Comparison of ENCODE assay signal across 19 cellular contexts in the genomic region with DNA sequence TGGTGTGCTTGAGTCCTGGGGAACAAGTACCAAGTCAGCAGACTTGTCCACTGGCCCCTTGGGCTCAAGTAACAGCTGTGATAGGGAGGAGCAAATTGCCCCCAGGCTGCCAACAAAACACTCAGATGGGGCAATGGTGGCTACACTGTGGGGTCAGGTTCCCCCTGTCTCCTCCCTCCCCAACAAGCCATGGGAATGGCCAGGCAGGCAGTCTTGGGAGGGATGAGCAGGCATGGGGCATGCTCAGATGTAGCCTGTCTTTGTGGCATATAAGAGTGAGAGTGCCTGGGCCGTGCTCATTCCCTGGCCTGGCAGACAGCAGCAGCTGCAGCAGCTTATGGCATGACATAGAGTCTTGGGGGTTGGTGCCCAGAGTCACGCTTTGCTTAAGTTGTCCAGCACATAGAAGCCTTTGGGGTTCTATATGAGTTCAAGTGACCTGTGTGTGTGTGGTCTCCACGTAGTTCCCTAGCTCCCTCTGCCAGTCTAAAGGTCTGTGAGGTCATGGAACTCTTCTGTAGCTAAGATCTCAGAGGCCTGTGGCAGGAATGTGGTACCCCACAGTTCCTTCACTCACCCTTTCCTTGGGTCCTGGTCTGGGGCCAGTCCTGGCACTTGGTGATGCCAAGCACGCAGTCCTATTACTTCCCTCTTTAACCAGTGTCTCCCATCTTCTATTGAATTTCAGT. TPM values are rescaled to one million over a fixed set of nuclear protein-coding genes. Genes with fewer than 3 reads are reported as not detected.
DNase-seq lines count a peak whose midpoint lies in the region; ATAC-seq and TF ChIP-seq lines count a peak whose summit lies in the region.
"Had no signal": no experiment of that assay in that cellular context is flagged by ENCODE, and none has a peak within 500 bp of the region (broad histone marks: within the 10 kb centered on the region; RNA-seq: fewer than 3 reads in every experiment).

No MANE protein-coding gene starts in this region.

- H3K9me3 ChIP-seq in breast epithelium (no peaks in the 10 kb centered on the region), Panc1 (ENCODE audit: control insufficient read depth, insufficient read depth, low read depth, low read length) (no peaks in the 10 kb centered on the region), mesenchymal stem cell (ENCODE audit: control insufficient read depth, low read length) (no peaks in the 10 kb centered on the region), aorta (ENCODE audit: control insufficient read depth, low read length) (no peaks in the 10 kb centered on the region)
- H3K9me3 ChIP-seq: gastroesophageal sphincter, right atrium auricular region, upper lobe of left lung had no signal

- H3K4me3 Mint-ChIP-seq in MCF 10A (ENCODE audit: unreplicated experiment): no peak overlapping the region
- H3K4me3 Mint-ChIP-seq: activated CD4-positive, alpha-beta T cell treated with anti-CD3 and anti-CD28 coated beads for 36 hours; stimulated activated memory B cell treated with anti-CD40 and anti-IgM and Interleukin-4, amounts not matched to agents 10 μg/mL and 1 μg/mL and 100 μg/mL, for 72 hours had no signal

- H3K4me1 ChIP-seq in breast epithelium (no peaks in the 10 kb centered on the region), Panc1 (ENCODE audit: control insufficient read depth, insufficient read depth, low read length) (peaks cover 20% of the 10 kb centered on the region), mesenchymal stem cell (ENCODE audit: control insufficient read depth, insufficient read depth, low read depth, low read length) (peaks cover 9% of the 10 kb centered on the region), aorta (ENCODE audit: control insufficient read depth in 1 of 2, insufficient read depth in 2 of 2, low read length in 2 of 2) (no peaks in the 10 kb centered on the region)
- H3K4me1 ChIP-seq: upper lobe of left lung had no signal

- peaks cover 82% of the 10 kb centered on the region for H3K36me3 Mint-ChIP-seq in MCF 10A (ENCODE audit: insufficient read depth, unreplicated experiment)

- TF ChIP-seq POLR2A in breast epithelium (IDR thresholded peaks at IDR 0.05): no peak

- H3K36me3 ChIP-seq in breast epithelium (no peaks in the 10 kb centered on the region), Panc1 (ENCODE audit: control insufficient read depth, insufficient read depth, low read length) (peaks cover 24% of the 10 kb centered on the region), mesenchymal stem cell (ENCODE audit: control insufficient read depth in 1 of 2, insufficient read depth in 2 of 2, low read depth in 1 of 2, low read length in 2 of 2) (peaks cover 39 to 84% of the 10 kb centered on the region in 2 experiments), aorta (ENCODE audit: control insufficient read depth in 1 of 2, insufficient read depth in 2 of 2, low read length in 1 of 2) (peaks cover 0 to 5% of the 10 kb centered on the region in 2 donors)
- H3K36me3 ChIP-seq: cardiac muscle cell had no signal

- DNase-seq in MCF 10A (ENCODE audit: unreplicated experiment) (no peak), breast epithelium (ENCODE audit: low spot score in 2 of 2) (no peak), Panc1 (ENCODE audit: low read depth, low spot score) (no peak), mesenchymal stem cell (no peak), aorta (no peak), NCI-H446 treated with DMSO at 0.1 percent for 48 hours (lab: John Stamatoyannopoulos, UW) (no peak), ecto neural progenitor cell (ENCODE audit: low spot score) (no peak), DMS53 (lab: John Stamatoyannopoulos, UW) (no peak)
- DNase-seq: activated CD4-positive, alpha-beta T cell treated with anti-CD3 and anti-CD28 coated beads for 36 hours; NCI-H1092 treated with DMSO at 0.1 percent for 48 hours; NCI-H2107; NCI-H748 treated with DMSO at 0.1 percent for 48 hours; stimulated activated CD4-positive, alpha-beta T cell treated with anti-CD3 and anti-CD28 coated beads, Interleukin-15, amount 100 ng/mL, for 24 hours; upper lobe of left lung had no signal

- H3K23ac ChIP-seq in mesenchymal stem cell (ENCODE audit: low read length in 2 of 2): no peak overlapping the region

- no peak overlapping the region for H3K4me2 ChIP-seq in mesenchymal stem cell (ENCODE audit: low read length, poor library complexity, severe bottlenecking)
- H3K4me2 ChIP-seq: KMS-11 had no signal

- H2AK5ac ChIP-seq in mesenchymal stem cell (ENCODE audit: low read length, severe bottlenecking): no peak overlapping the region

- H3K14ac ChIP-seq in mesenchymal stem cell (ENCODE audit: low read length in 2 of 2): no peak overlapping the region

- WGBS in mesenchymal stem cell: 92% methylated on average over 4 of the region's 4 CpGs
- 93 to 95% methylated on average over 4 of the region's 4 CpGs for WGBS in aorta, 2 donors

- no peak overlapping the region for H2BK120ac ChIP-seq in mesenchymal stem cell (ENCODE audit: low read depth, low read length)

- BruUV-seq in MCF 10A (replicated peaks; lab: Mats Ljungman, UMichigan) (no TSS peak), Panc1 (replicated peaks; lab: Mats Ljungman, UMichigan) (no TSS peak)

- no peaks in the 10 kb centered on the region for H3K9me3 Mint-ChIP-seq in MCF 10A (ENCODE audit: unreplicated experiment)

- no peaks in the 10 kb centered on the region for H3K27me3 Mint-ChIP-seq in MCF 10A (ENCODE audit: insufficient read depth, unreplicated experiment)
- H3K27me3 Mint-ChIP-seq: activated CD4-positive, alpha-beta T cell treated with anti-CD3 and anti-CD28 coated beads for 36 hours; stimulated activated memory B cell treated with anti-CD40 and anti-IgM and Interleukin-4, amounts not matched to agents 10 μg/mL and 1 μg/mL and 100 μg/mL, for 72 hours had no signal

- no peak for TF ChIP-seq CTCF in MCF 10A (IDR thresholded peaks at IDR 0.05; ENCODE audit: unreplicated experiment)
- no peak for TF ChIP-seq CTCF in breast epithelium (IDR thresholded peaks at IDR 0.05)
- TF ChIP-seq CTCF in Panc1 (IDR thresholded peaks at IDR 0.05): no peak

- H3K79me1 ChIP-seq in mesenchymal stem cell (replicated peaks; ENCODE audit: low read length, poor library complexity, severe bottlenecking): peaks cover 26% of the 10 kb centered on the region

- POLR2A ChIA-PET in MCF 10A (lab: Yijun Ruan, JAX): interaction anchor here (0.6 to 3.1 kb wide), 2 partner anchors 221 to 1823 kb away, joined by 3 to 10 read pairs; no protein-coding TSS in a partner anchor
- POLR2A ChIA-PET in Panc1 (lab: Charles Lee): no interaction called here

- H3K4ac ChIP-seq in mesenchymal stem cell (ENCODE audit: low read depth in 1 of 2, low read length in 2 of 2): no peak overlapping the region

- peaks cover 5% of the 10 kb centered on the region for H3K4me1 Mint-ChIP-seq in MCF 10A (ENCODE audit: insufficient read depth, unreplicated experiment)

- intact Hi-C loops in MCF 10A (cut with micrococcal nuclease): loop anchor here (2.0 kb wide), 1 partner anchor 61 kb away; a partner anchor contains a TSS
- intact Hi-C loops in breast epithelium (cut with DNase I; ENCODE audit: low total_unique reads): no loop called here
- intact Hi-C loops in Panc1 (cut with micrococcal nuclease; ENCODE audit: unreplicated experiment): loop anchor here (10.0 kb wide), 1 partner anchor 273 kb away; no protein-coding TSS in a partner anchor
- intact Hi-C loops in aorta (cut with DNase I): loop anchor here (2.0 to 5.0 kb wide), 2 partner anchors 103 to 106 kb away; no protein-coding TSS in a partner anchor

- in situ Hi-C loops in Panc1 (cut with HindIII; ENCODE audit: low pct_unique_long_range_greater_than_20kb, low sequenced_read_pairs): no loop called here

- no peak overlapping the region for H2BK15ac ChIP-seq in mesenchymal stem cell (ENCODE audit: low read depth, poor library complexity, severe bottlenecking)

- CTCF ChIA-PET in MCF 10A (lab: Yijun Ruan, JAX): interaction anchor here (0.7 to 10.3 kb wide), 35 partner anchors 9 to 274 kb away, joined by 3 to 164 read pairs (median 5); no protein-coding TSS in a partner anchor
- CTCF ChIA-PET in Panc1 (lab: Charles Lee): interaction anchor here (0.6 to 1.9 kb wide), 3 partner anchors 10 to 287 kb away, joined by 4 to 7 read pairs (median 7); no protein-coding TSS in a partner anchor

- H2BK5ac ChIP-seq in mesenchymal stem cell (ENCODE audit: low read depth, low read length, poor library complexity, severe bottlenecking): no peak overlapping the region

- H3K27ac Mint-ChIP-seq in MCF 10A (ENCODE audit: low read depth, unreplicated experiment): peak overlapping the region; percentile 62
- H3K27ac Mint-ChIP-seq: activated CD4-positive, alpha-beta T cell treated with anti-CD3 and anti-CD28 coated beads for 36 hours; stimulated activated memory B cell treated with anti-CD40 and anti-IgM and Interleukin-4, amounts not matched to agents 10 μg/mL and 1 μg/mL and 100 μg/mL, for 72 hours had no signal

- H2BK12ac ChIP-seq in mesenchymal stem cell (ENCODE audit: low read length in 2 of 2): no peak overlapping the region

- ATAC-seq in Panc1 (peak; percentile 12), aorta (ENCODE audit: low FRiP score) (peak; percentile 37)

- peak overlapping the region; percentile 60 for H4K8ac ChIP-seq in mesenchymal stem cell (ENCODE audit: low read length)

- H3K18ac ChIP-seq in mesenchymal stem cell (ENCODE audit: low read depth in 1 of 2, low read length in 2 of 2): no peak overlapping the region

- H4K91ac ChIP-seq in mesenchymal stem cell (ENCODE audit: low read length): no peak overlapping the region

- H3K4me3 ChIP-seq in breast epithelium (no peak overlapping the region), Panc1 (ENCODE audit: low read depth in 2 of 2, low read length in 2 of 2) (no peak overlapping the region), mesenchymal stem cell (ENCODE audit: insufficient read depth in 1 of 2, low read depth in 1 of 2, low read length in 2 of 2) (no peak overlapping the region), aorta (ENCODE audit: low read length in 2 of 2) (no peak overlapping the region)
- H3K4me3 ChIP-seq: cardiac muscle cell, gastroesophageal sphincter, right atrium auricular region, upper lobe of left lung had no signal

- no peak overlapping the region for H2AFZ ChIP-seq in mesenchymal stem cell (ENCODE audit: low read depth, low read length)

- H3K27me3 ChIP-seq in breast epithelium: no peaks in the 10 kb centered on the region
- no peaks in the 10 kb centered on the region for H3K27me3 ChIP-seq in Panc1 (ENCODE audit: control insufficient read depth, insufficient read depth, low read length)
- no peaks in the 10 kb centered on the region for H3K27me3 ChIP-seq in mesenchymal stem cell (ENCODE audit: control insufficient read depth in 1 of 2, insufficient read depth in 1 of 2, low read length in 2 of 2)
- no peaks in the 10 kb centered on the region for H3K27me3 ChIP-seq in aorta (ENCODE audit: control insufficient read depth in 1 of 2, insufficient read depth in 2 of 2, low read length in 1 of 2)
- H3K27me3 ChIP-seq: cardiac muscle cell, gastroesophageal sphincter, right atrium auricular region, upper lobe of left lung had no signal

- H3K27ac ChIP-seq in breast epithelium (peak overlapping the region in 1 of 2 donors; percentile 45), Panc1 (ENCODE audit: low read length) (peak overlapping the region; percentile 8), mesenchymal stem cell (ENCODE audit: low read length, poor library complexity, severe bottlenecking) (no peak overlapping the region), aorta (ENCODE audit: low read depth in 1 of 2, low read length in 2 of 2) (no peak overlapping the region)
- H3K27ac ChIP-seq: cardiac muscle cell, gastroesophageal sphincter, KMS-11, right atrium auricular region had no signal

- H3K9ac ChIP-seq in mesenchymal stem cell (ENCODE audit: low read length): no peak overlapping the region
- H3K9ac ChIP-seq: KMS-11 had no signal

RNA-seq across cellular contexts. Expression of a gene that starts 44.7 kb away (rescaled TPM):
- total RNA-seq in MCF 10A (2022) (46.2 and 50.0 TPM in 2 replicates), breast epithelium (10 to 100 TPM; 45.6 to 95.7 (median 48.5) TPM), Panc1 (2021; ENCODE audit: unreplicated experiment) (76.8 TPM), aorta (10 to 100 TPM; 41.1 to 51.2 TPM)
- 29.4 TPM for polyA plus RNA-seq in Panc1 (2012; ENCODE audit: insufficient read length)
- polyA plus RNA-seq in mesenchymal stem cell (2013, experiment 1 of 2): 36.2 TPM
- polyA plus RNA-seq in mesenchymal stem cell (2013, experiment 2 of 2): 37.6 TPM
- 10 to 100 TPM; 18.4 to 22.5 TPM for polyA plus RNA-seq in aorta
